In the genomic region with DNA sequence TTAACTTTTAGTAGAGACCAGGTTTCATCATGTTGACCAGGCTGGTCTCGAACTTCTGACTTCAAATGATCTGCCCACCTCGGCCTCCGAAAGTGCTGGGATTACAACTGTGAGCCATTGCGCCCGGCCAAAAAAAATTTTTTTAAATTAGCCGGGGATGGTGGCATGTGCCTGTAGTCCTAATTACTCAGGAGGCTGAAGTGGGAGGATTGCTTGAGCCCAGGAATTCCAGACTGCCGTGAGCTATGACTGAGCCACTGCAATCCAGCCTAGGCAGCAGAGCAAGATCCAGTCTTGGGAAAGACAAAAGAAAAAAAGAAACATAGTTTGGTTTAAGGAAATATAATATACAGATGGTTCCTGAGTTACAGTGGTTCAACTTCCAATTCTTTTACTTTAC, we compare ENCODE assay signal across 1 cellular context.
TF ChIP-seq lines count a peak whose summit lies in the region.

No MANE protein-coding gene starts in this region.

TF ChIP-seq in GM23338, 12 proteins besides CTCF, POLR2A, EP300 and RAD21 (continued from another document):
- TF ChIP-seq ETS1 (IDR thresholded peaks at IDR 0.05): no peak
